In the genomic region with DNA sequence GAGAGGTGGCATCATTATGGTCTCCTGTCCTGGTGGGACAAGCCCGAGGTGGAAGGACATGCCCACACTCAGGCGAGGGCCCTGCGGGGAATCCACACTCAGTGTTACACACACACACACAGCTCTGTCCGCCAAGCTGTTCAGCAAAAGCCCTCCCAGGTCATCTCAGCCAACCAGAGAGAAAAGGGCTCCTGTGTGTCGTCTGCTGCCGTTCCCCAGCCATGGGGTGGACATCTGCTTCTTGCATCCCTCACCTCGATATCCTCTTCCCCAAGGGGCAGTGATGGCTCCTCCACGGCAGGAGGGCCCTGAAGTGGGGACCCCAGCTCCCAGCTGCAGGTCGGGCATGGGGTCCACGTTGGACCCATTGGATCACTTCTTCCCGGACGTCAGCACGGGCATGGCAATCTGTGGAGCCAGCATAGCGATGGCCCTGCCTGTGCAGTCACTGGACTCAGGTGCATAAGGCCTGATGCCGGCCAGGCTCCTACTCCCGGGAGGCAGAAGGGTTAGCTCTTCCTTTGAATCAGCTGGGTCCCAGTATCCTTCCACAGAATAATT, we compare ENCODE assay signal across 34 cellular contexts.
"Had no signal": no experiment of that assay in that cellular context is flagged by ENCODE, and none has a peak within 500 bp of the region (broad histone marks: within the 10 kb centered on the region; RNA-seq: fewer than 3 reads in every experiment).

No MANE protein-coding gene starts in this region.

- H3K27ac Mint-ChIP-seq: activated B cell treated with CpG ODN at 0.5 μM for 24 hours; activated CD8-positive, alpha-beta memory T cell treated with anti-CD3 and anti-CD28 coated beads, Interleukin-2, amount 10 ng/mL, durations not matched to agents 7 days and 5 days; activated CD8-positive, alpha-beta T cell treated with anti-CD3 and anti-CD28 coated beads, Interleukin-2, amount 10 ng/mL, durations not matched to agents 7 days and 5 days; activated naive CD4-positive, alpha-beta T cell treated with anti-CD3 and anti-CD28 coated beads, Interleukin-2, amount 10 ng/mL, durations not matched to agents 7 days and 5 days; activated naive CD4-positive, alpha-beta T cell treated with anti-CD3 and anti-CD28 coated beads, Interleukin-2, amount 50 U/mL, for 72 hours; activated naive CD8-positive, alpha-beta T cell treated with anti-CD3 and anti-CD28 coated beads, Interleukin-2, amount 10 ng/mL, durations not matched to agents 7 days and 5 days; activated T-helper 1 cell treated with anti-CD3 and anti-CD28 coated beads, Interleukin-12 subunit alpha, Interleukin-12 subunit beta, Interleukin-2, Interleukin-4 antibody, amounts not matched to agents 30 ng/mL and 10 ng/mL and 1 ng/mL, durations not matched to agents 14 hours and 24 hours and 36 hours; brain; effector memory CD8-positive, alpha-beta T cell; T-helper 17 cell; T-helper 2 cell treated with Interferon-gamma antibody and Interleukin-4, amounts not matched to agents 5 μg/mL and 100 μg/mL, for 36 hours had no signal

- H3K4me1 Mint-ChIP-seq: activated B cell treated with CpG ODN at 0.5 μM for 24 hours; activated CD8-positive, alpha-beta memory T cell treated with anti-CD3 and anti-CD28 coated beads, Interleukin-2, amount 10 ng/mL, durations not matched to agents 7 days and 5 days; activated naive CD4-positive, alpha-beta T cell treated with anti-CD3 and anti-CD28 coated beads, Interleukin-2, amount 10 ng/mL, durations not matched to agents 7 days and 5 days; activated naive CD8-positive, alpha-beta T cell treated with anti-CD3 and anti-CD28 coated beads, Interleukin-2, amount 10 ng/mL, durations not matched to agents 7 days and 5 days; brain; central memory CD8-positive, alpha-beta T cell; T-helper 17 cell had no signal

- H3K4me3 Mint-ChIP-seq: activated B cell treated with CpG ODN at 0.5 μM for 24 hours; activated CD8-positive, alpha-beta memory T cell treated with anti-CD3 and anti-CD28 coated beads, Interleukin-2, amount 10 ng/mL, durations not matched to agents 7 days and 5 days; activated CD8-positive, alpha-beta T cell treated with anti-CD3 and anti-CD28 coated beads, Interleukin-2, amount 10 ng/mL, durations not matched to agents 7 days and 5 days; activated naive CD4-positive, alpha-beta T cell treated with anti-CD3 and anti-CD28 coated beads, Interleukin-2, amount 10 ng/mL, durations not matched to agents 7 days and 5 days; activated naive CD8-positive, alpha-beta T cell treated with anti-CD3 and anti-CD28 coated beads, Interleukin-2, amount 10 ng/mL, durations not matched to agents 7 days and 5 days; activated T-helper 1 cell treated with anti-CD3 and anti-CD28 coated beads, Interleukin-12 subunit alpha, Interleukin-12 subunit beta, Interleukin-2, Interleukin-4 antibody, amounts not matched to agents 30 ng/mL and 10 ng/mL and 1 ng/mL, durations not matched to agents 14 hours and 24 hours and 36 hours; brain; central memory CD8-positive, alpha-beta T cell; effector memory CD8-positive, alpha-beta T cell; T-helper 17 cell; T-helper 2 cell treated with Interferon-gamma antibody and Interleukin-4, amounts not matched to agents 5 μg/mL and 100 μg/mL, for 36 hours had no signal

- H3K9me3 Mint-ChIP-seq: activated B cell treated with CpG ODN at 0.5 μM for 24 hours; activated naive CD4-positive, alpha-beta T cell treated with anti-CD3 and anti-CD28 coated beads, Interleukin-2, amount 10 ng/mL, durations not matched to agents 7 days and 5 days; activated naive CD8-positive, alpha-beta T cell treated with anti-CD3 and anti-CD28 coated beads, Interleukin-2, amount 10 ng/mL, durations not matched to agents 7 days and 5 days; activated T-helper 1 cell treated with anti-CD3 and anti-CD28 coated beads, Interleukin-12 subunit alpha, Interleukin-12 subunit beta, Interleukin-2, Interleukin-4 antibody, amounts not matched to agents 30 ng/mL and 10 ng/mL and 1 ng/mL, durations not matched to agents 14 hours and 24 hours and 36 hours; central memory CD8-positive, alpha-beta T cell; T-helper 2 cell treated with Interferon-gamma antibody and Interleukin-4, amounts not matched to agents 5 μg/mL and 100 μg/mL, for 36 hours had no signal

- H3K27ac ChIP-seq: ascending aorta, breast epithelium, cardiac muscle cell, esophagus muscularis mucosa, foreskin keratinocyte, gastrocnemius medialis, WERI-Rb-1 had no signal

- H3K36me3 ChIP-seq: ascending aorta, breast epithelium, cardiac muscle cell, esophagus muscularis mucosa, gastrocnemius medialis, WERI-Rb-1 had no signal

- H3K4me1 ChIP-seq: ascending aorta, breast epithelium, foreskin keratinocyte had no signal

- H3K4me3 ChIP-seq: ascending aorta, breast epithelium, cardiac muscle cell, esophagus muscularis mucosa, gastrocnemius medialis had no signal

- DNase-seq: activated B cell treated with CpG ODN at 0.5 μM for 24 hours; activated CD4-positive, alpha-beta T cell treated with anti-CD3 and anti-CD28 coated beads for 48 hours; activated CD4-positive, alpha-beta T cell treated with anti-CD3 and anti-CD28 coated beads, Interleukin-2, amount 50 U/mL, for 1 hour; activated CD4-positive, alpha-beta T cell treated with anti-CD3 and anti-CD28 coated beads, Interleukin-2, amount 50 U/mL, for 48 hours; activated CD8-positive, alpha-beta memory T cell treated with anti-CD3 and anti-CD28 coated beads, Interleukin-2, amount 10 ng/mL, durations not matched to agents 7 days and 5 days; activated CD8-positive, alpha-beta memory T cell treated with anti-CD3 and anti-CD28 coated beads, Interleukin-2, amount 50 U/mL, for 4 hours; activated CD8-positive, alpha-beta T cell treated with anti-CD3 and anti-CD28 coated beads, Interleukin-2, amount 10 ng/mL, durations not matched to agents 7 days and 5 days; activated gamma-delta T cell; activated naive CD4-positive, alpha-beta T cell; activated naive CD4-positive, alpha-beta T cell treated with anti-CD3 and anti-CD28 coated beads, Interleukin-2, amount 10 ng/mL, durations not matched to agents 7 days and 5 days; activated naive CD8-positive, alpha-beta T cell treated with anti-CD3 and anti-CD28 coated beads, Interleukin-2, amount 10 ng/mL, durations not matched to agents 7 days and 5 days; activated T-cell treated with anti-CD3 and anti-CD28 coated beads, Interleukin-2, amount 50 U/mL, for 1 hour; activated T-cell treated with anti-CD3 and anti-CD28 coated beads, Interleukin-2, amount 50 U/mL, for 48 hours; cortex of kidney; dermis blood vessel endothelial cell; effector CD4-positive, alpha-beta T cell; effector memory CD8-positive, alpha-beta T cell; erythroblast; foreskin keratinocyte; gastrocnemius medialis; T-helper 1 cell; T-helper 17 cell; T1000; WERI-Rb-1 had no signal

- H3K36me3 Mint-ChIP-seq: activated CD8-positive, alpha-beta memory T cell treated with anti-CD3 and anti-CD28 coated beads, Interleukin-2, amount 10 ng/mL, durations not matched to agents 7 days and 5 days; activated naive CD4-positive, alpha-beta T cell treated with anti-CD3 and anti-CD28 coated beads, Interleukin-2, amount 10 ng/mL, durations not matched to agents 7 days and 5 days; activated naive CD4-positive, alpha-beta T cell treated with anti-CD3 and anti-CD28 coated beads, Interleukin-2, amount 50 U/mL, for 72 hours; activated naive CD8-positive, alpha-beta T cell treated with anti-CD3 and anti-CD28 coated beads, Interleukin-2, amount 10 ng/mL, durations not matched to agents 7 days and 5 days; brain had no signal

- H3K9me3 ChIP-seq: ascending aorta, breast epithelium, esophagus muscularis mucosa, gastrocnemius medialis had no signal

- ATAC-seq: activated CD4-positive, CD25-positive, alpha-beta regulatory T cell treated with anti-CD3 and anti-CD28 coated beads, Interleukin-2, amount 50 U/mL, for 24 hours; activated CD8-positive, alpha-beta memory T cell treated with anti-CD3 and anti-CD28 coated beads, Interleukin-2, amount 10 ng/mL, durations not matched to agents 7 days and 5 days; activated CD8-positive, alpha-beta T cell treated with anti-CD3 and anti-CD28 coated beads, Interleukin-2, amount 10 ng/mL, durations not matched to agents 7 days and 5 days; activated naive CD4-positive, alpha-beta T cell treated with anti-CD3 and anti-CD28 coated beads, Interleukin-2, amount 50 U/mL, for 72 hours; effector memory CD8-positive, alpha-beta T cell; foreskin keratinocyte; gastrocnemius medialis; T-helper 17 cell had no signal

- H3K27me3 ChIP-seq: ascending aorta, breast epithelium, cardiac muscle cell, foreskin keratinocyte, gastrocnemius medialis had no signal
